In the genomic region with DNA sequence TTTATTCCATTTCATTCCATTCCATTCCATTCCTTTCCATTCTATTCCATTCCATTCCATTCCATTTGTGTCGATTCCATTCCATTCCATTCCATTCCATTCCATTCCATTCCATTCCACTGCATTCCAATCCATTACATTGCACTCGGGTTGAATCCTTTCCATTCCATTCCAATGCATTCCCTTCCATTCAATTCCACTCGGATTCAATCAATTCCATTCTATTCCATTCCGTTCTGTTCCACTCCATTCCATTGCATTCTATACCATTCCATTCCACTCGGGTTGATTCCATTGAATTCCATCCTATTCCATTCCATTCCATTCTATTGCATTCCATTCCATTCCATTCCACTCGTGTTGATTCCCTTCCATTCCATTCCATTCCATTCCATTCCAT, we compare ENCODE assay signal across 8 cellular contexts.
DNase-seq lines count a peak whose midpoint lies in the region; ATAC-seq, FAIRE-seq and TF ChIP-seq lines count a peak whose summit lies in the region.
"Not testable (repeated sequence)": the region's sequence is repeated elsewhere in the genome, so short reads cannot be mapped to it uniquely, and the experiment has no call there.

No MANE protein-coding gene starts in this region.

- H3K9me2 ChIP-seq in GM23338 (ENCODE audit: insufficient read depth) = not testable (repeated sequence)

- TF ChIP-seq POLR2A in HepG2 (IDR thresholded peaks at IDR 0.05; ENCODE audit: insufficient read depth in 1 of 2, low read depth in 2 of 2, low read length in 2 of 2) = not testable (repeated sequence)

- not testable (repeated sequence) for H3K27ac ChIP-seq in A673 (ENCODE audit: low read depth, low read length, poor library complexity, severe bottlenecking); GM23338 (ENCODE audit: low read depth); HepG2 (ENCODE audit: extremely low read length, insufficient read depth, low read length)

- peaks cover 74% of the 10 kb centered on the region for H3K27me3 Mint-ChIP-seq in GM23338 (ENCODE audit: insufficient read depth, low read depth, poor library complexity)

- not testable (repeated sequence) for H3K4me3 Mint-ChIP-seq in GM23338

- not testable (repeated sequence) for H3K27ac Mint-ChIP-seq in GM23338

- not testable (repeated sequence) for H2AFZ ChIP-seq in GM23338; HepG2 (ENCODE audit: low read length)

- H3K4me1 ChIP-seq in A673 (ENCODE audit: insufficient read depth, low read length, poor library complexity, severe bottlenecking); GM23338 (ENCODE audit: insufficient read depth); adipocyte (ENCODE audit: control insufficient read depth, insufficient read depth, low read length); HepG2 (ENCODE audit: insufficient read depth, low read length): not testable (repeated sequence)

- POLR2A ChIA-PET in A673 (lab: Charles Lee; ENCODE audit: low non-redundant PET); HepG2 (lab: Yijun Ruan, JAX): not testable (repeated sequence)

- peaks cover 92% of the 10 kb centered on the region for H3K36me3 Mint-ChIP-seq in GM23338 (ENCODE audit: low read depth)

- H3K4me1 Mint-ChIP-seq in GM23338 = not testable (repeated sequence)

- H3K79me2 ChIP-seq in GM23338 (replicated peaks; ENCODE audit: insufficient read depth); HepG2 (ENCODE audit: insufficient read depth, low read length): not testable (repeated sequence)

- not testable (repeated sequence) for TF ChIP-seq EP300 in HepG2 (IDR thresholded peaks at IDR 0.05; ENCODE audit: low read depth in 2 of 2, low read length in 2 of 2); HepG2 (CRISPR knock-in tag; IDR thresholded peaks at IDR 0.05; ENCODE audit: borderline replicate concordance)

- not testable (repeated sequence) for TF ChIP-seq CTCF in A673 (conservative IDR thresholded peaks at IDR 0.05; ENCODE audit: low read depth, low read length); GM23338 (conservative IDR thresholded peaks at IDR 0.05; ENCODE audit: low read depth in 2 of 2); fibroblast of villous mesenchyme (IDR thresholded peaks at IDR 0.05; ENCODE audit: insufficient read depth, low read depth, low read length); HepG2 (CRISPR knock-in tag; IDR thresholded peaks at IDR 0.05)

- peak; percentile 57 for DNase-seq in A673 (ENCODE audit: low spot score)
- peak; percentile 49 for DNase-seq in GM23338 (ENCODE audit: low spot score)
- DNase-seq in NCI-H226 = peak; percentile 25
- peak; percentile 37 for DNase-seq in adipocyte (ENCODE audit: low read depth)
- peak; percentile 51 for DNase-seq in dermis blood vessel endothelial cell
- peak; percentile 40 for DNase-seq in fibroblast of villous mesenchyme (ENCODE audit: low read depth)
- DNase-seq in HepG2 (ENCODE audit: low spot score) = peak; percentile 78
- peak; percentile 68 for DNase-seq in putamen (ENCODE audit: low spot score)

- H3K4me2 ChIP-seq in GM23338; HepG2 (ENCODE audit: low read depth, low read length): not testable (repeated sequence)

- CTCF ChIA-PET in A673 (lab: Charles Lee); HepG2 (lab: Yijun Ruan, JAX; ENCODE audit: low intra/inter-chr PET ratio, low total read pairs): not testable (repeated sequence)

- not testable (repeated sequence) for FAIRE-seq in HepG2 (lab: Jason Lieb, UNC)

- H3K9me3 ChIP-seq in A673 (ENCODE audit: low read depth, low read length, poor library complexity, severe bottlenecking) (peaks cover 65% of the 10 kb centered on the region), adipocyte (ENCODE audit: control insufficient read depth, low read length) (peaks cover 34% of the 10 kb centered on the region), HepG2 (ENCODE audit: low read length) (peaks cover 84% of the 10 kb centered on the region)

- WGBS in HepG2 (ENCODE audit: low lambda C conversion rate) = 2% methylated on average over 6 of the region's 6 CpGs

- H4K20me1 ChIP-seq in GM23338 (replicated peaks; ENCODE audit: insufficient read depth); HepG2 (ENCODE audit: insufficient read depth, low read length): not testable (repeated sequence)

- not testable (repeated sequence) for ATAC-seq in GM23338
- 0 out of 3 replicates have a peak, but pooled peaks have one; percentile 6 for ATAC-seq in HepG2

- in situ Hi-C loops in HepG2 (cut with HindIII; ENCODE audit: extremely low pct_ligation_motif_present, low pct_unique_long_range_greater_than_20kb) = not testable (repeated sequence)

- TF ChIP-seq RAD21 in HepG2 (CRISPR knock-in tag; IDR thresholded peaks at IDR 0.05) = not testable (repeated sequence)

- H3K9me3 Mint-ChIP-seq in GM23338 = peaks cover 96% of the 10 kb centered on the region

- H3K9ac ChIP-seq in adipocyte (ENCODE audit: low read length); HepG2 (ENCODE audit: insufficient read depth, low read depth, low read length): not testable (repeated sequence)

- intact Hi-C loops in A673 (cut with micrococcal nuclease; ENCODE audit: unreplicated experiment); HepG2 (cut with micrococcal nuclease; ENCODE audit: unreplicated experiment): not testable (repeated sequence)

- H3F3A ChIP-seq in GM23338 (replicated peaks; ENCODE audit: low read depth) = peaks cover 47% of the 10 kb centered on the region

- not testable (repeated sequence) for H3K4me3 ChIP-seq in A673 (ENCODE audit: low read depth, low read length, poor library complexity, severe bottlenecking); adipocyte (ENCODE audit: low read length); fibroblast of villous mesenchyme (ENCODE audit: low read depth, low read length); HepG2 (replicated peaks in 1 of 3; ENCODE audit: insufficient read depth in 1 of 3, low read depth in 2 of 3, low read length in 3 of 3)
- peak overlapping the region; percentile 21; the same call in 1 of the 2 replicates for H3K4me3 ChIP-seq in GM23338

- not testable (repeated sequence) for H3K36me3 ChIP-seq in A673 (ENCODE audit: insufficient read depth, low read length, poor library complexity, severe bottlenecking); GM23338 (ENCODE audit: insufficient read depth); adipocyte (ENCODE audit: control insufficient read depth, insufficient read depth, low read length, severe bottlenecking); HepG2 (replicated peaks in 1 of 2; ENCODE audit: control insufficient read depth in 1 of 2, insufficient read depth in 2 of 2, low read length in 2 of 2)

- BruUV-seq in A673 (replicated peaks; lab: Mats Ljungman, UMichigan); HepG2 (replicated peaks; lab: Mats Ljungman, UMichigan): not testable (repeated sequence)

- H3K27me3 ChIP-seq in A673 (replicated peaks; ENCODE audit: insufficient read depth, low read depth, low read length, poor library complexity); GM23338 (ENCODE audit: insufficient read depth); adipocyte (replicated peaks; ENCODE audit: control insufficient read depth, insufficient read depth, low read length); HepG2 (ENCODE audit: control insufficient read depth in 1 of 2, insufficient read depth in 2 of 2, low read length in 2 of 2): not testable (repeated sequence)

TF ChIP-seq in HepG2, 621 proteins besides CTCF, POLR2A, EP300 and RAD21 (continues in another document):
- TF ChIP-seq, protein P1, sequence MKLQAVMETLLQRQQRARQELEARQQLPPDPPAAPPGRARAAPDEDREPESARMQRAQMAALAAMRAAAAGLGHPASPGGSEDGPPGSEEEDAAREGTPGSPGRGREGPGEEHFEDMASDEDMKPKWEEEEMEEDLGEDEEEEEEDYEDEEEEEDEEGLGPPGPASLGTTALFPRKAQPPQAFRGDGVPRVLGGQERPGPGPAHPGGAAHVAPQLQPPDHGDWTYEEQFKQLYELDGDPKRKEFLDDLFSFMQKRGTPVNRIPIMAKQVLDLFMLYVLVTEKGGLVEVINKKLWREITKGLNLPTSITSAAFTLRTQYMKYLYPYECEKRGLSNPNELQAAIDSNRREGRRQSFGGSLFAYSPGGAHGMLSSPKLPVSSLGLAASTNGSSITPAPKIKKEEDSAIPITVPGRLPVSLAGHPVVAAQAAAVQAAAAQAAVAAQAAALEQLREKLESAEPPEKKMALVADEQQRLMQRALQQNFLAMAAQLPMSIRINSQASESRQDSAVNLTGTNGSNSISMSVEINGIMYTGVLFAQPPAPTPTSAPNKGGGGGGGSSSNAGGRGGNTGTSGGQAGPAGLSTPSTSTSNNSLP (IDR thresholded peaks at IDR 0.05; ENCODE audit: low read depth, low read length) = 0 out of 2 replicates have a peak, but pooled peaks have one; percentile 36

Comparison
In these comparisons a context has a peak if more than half of its experiments do, and no peak if none do; other contexts are left out.
1. DNase-seq: peak in every context shown above with its lines; median percentile 78 in HepG2; 68 in putamen; 57 in A673; 51 in dermis blood vessel endothelial cell; 49 in GM23338; 40 in fibroblast of villous mesenchyme; 37 in adipocyte; 25 in NCI-H226.